ENCODE assay signal across 10 cellular contexts in the genomic region with DNA sequence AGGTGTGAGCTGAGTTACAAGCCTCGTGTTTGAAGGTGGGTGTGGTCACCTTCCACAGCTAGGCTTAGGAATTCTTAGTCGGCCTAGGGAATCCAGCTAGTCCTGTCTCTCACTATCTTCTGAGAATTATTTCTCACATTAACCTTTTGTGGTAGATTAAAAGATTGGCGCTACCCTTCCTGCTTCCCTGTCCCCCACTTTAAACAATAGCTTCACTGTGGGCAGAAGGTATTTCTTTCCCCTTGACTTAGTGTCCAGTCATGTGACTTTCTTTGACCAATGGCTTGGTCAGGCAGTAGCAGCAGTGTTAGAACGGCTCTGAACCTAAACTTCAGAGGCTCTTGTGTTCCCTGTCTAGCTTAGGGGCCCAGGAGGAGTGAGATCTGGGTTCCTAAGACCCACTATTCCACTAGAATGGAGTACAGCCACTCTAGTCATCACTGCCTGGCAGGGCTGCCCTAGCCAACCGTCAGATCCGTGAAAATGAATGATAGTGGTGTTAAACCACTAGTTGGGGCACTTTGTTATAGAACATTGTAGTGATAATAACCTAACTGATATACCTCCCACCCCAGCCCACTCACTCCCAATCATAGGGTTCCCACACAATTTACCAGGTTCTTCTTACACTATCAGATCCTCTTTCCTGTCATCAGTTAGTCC. TPM values are rescaled to one million over a fixed set of nuclear protein-coding genes. Genes with fewer than 3 reads are reported as not detected.
DNase-seq lines count a peak whose midpoint lies in the region; ATAC-seq and TF ChIP-seq lines count a peak whose summit lies in the region.
"Had no signal": no experiment of that assay in that cellular context is flagged by ENCODE, and none has a peak within 500 bp of the region (broad histone marks: within the 10 kb centered on the region; RNA-seq: fewer than 3 reads in every experiment).

No MANE protein-coding gene starts in this region.

- no TSS peak for BruUV-seq in mammary epithelial cell (replicated peaks; lab: Mats Ljungman, UMichigan)

- H3K4me1 Mint-ChIP-seq in activated T-cell treated with anti-CD3 and anti-CD28 coated beads, Interleukin-2, amount 50 U/mL, for 72 hours (ENCODE audit: low read depth) = peaks cover 49% of the 10 kb centered on the region

- H3K4me2 ChIP-seq in mammary epithelial cell (ENCODE audit: insufficient read depth, low read depth, low read length) = peak overlapping the region; percentile 4
- H3K4me2 ChIP-seq: BLaER1 had no signal

- CTCF ChIA-PET in mammary epithelial cell (lab: Charles Lee; ENCODE audit: low non-redundant PET) = interaction anchor here (0.6 to 1.3 kb wide), 2 partner anchors 152 to 153 kb away, joined by 4 to 10 read pairs; no protein-coding TSS in a partner anchor

- H4K20me1 ChIP-seq in mammary epithelial cell (ENCODE audit: insufficient read depth, low read length) = no peaks in the 10 kb centered on the region
- H4K20me1 ChIP-seq: BLaER1 had no signal

- peak overlapping the region; percentile 28 for H3K9ac ChIP-seq in mammary epithelial cell (ENCODE audit: insufficient read depth, low read length)
- H3K9ac ChIP-seq: BLaER1 had no signal

- no peaks in the 10 kb centered on the region for H3K27me3 ChIP-seq in mammary epithelial cell (ENCODE audit: insufficient read depth, low read length)
- H3K27me3 ChIP-seq: BLaER1 had no signal

- H2AFZ ChIP-seq in mammary epithelial cell (ENCODE audit: low read depth, low read length) = peak overlapping the region; percentile 93

- H3K27ac Mint-ChIP-seq in activated T-cell treated with anti-CD3 and anti-CD28 coated beads, Interleukin-2, amount 50 U/mL, for 72 hours = no peak overlapping the region

- H3K27ac ChIP-seq in mammary epithelial cell (ENCODE audit: insufficient read depth, low read depth, low read length) = peak overlapping the region; percentile 13
- H3K27ac ChIP-seq: BLaER1, thoracic aorta had no signal

- ATAC-seq in activated T-cell treated with anti-CD3 and anti-CD28 coated beads, Interleukin-2, amount 50 U/mL, for 72 hours (replicated peaks in 1 of 2) = peak; percentile 53 to 56
- ATAC-seq in HG03280 (IDR thresholded peaks at IDR 0.05; ENCODE audit: unreplicated experiment) = peak; percentile 24
- peak; percentile 32 for ATAC-seq in stimulated activated naive CD8-positive, alpha-beta T cell treated with anti-CD3 and anti-CD28 coated beads, Interleukin-15, Interleukin-2, amounts not matched to agents 100 U/mL and 50 U/mL, for 24 hours

- H3K9me3 ChIP-seq in mammary epithelial cell (replicated peaks; ENCODE audit: insufficient read depth, low read length) = no peaks in the 10 kb centered on the region
- H3K9me3 ChIP-seq: BLaER1, thoracic aorta had no signal

- dilution Hi-C loops in mammary epithelial cell (cut with HindIII; ENCODE audit: low sequenced_read_pairs) = no loop called here

- no peak for TF ChIP-seq CTCF in mammary epithelial cell (conservative IDR thresholded peaks at IDR 0.05 in 1 of 2, IDR thresholded peaks at IDR 0.05 in 1 of 2; ENCODE audit: extremely low read depth in 1 of 2, insufficient read depth in 1 of 2, low read depth in 1 of 2, low read length in 2 of 2)

- peaks cover 23% of the 10 kb centered on the region for H3K4me1 ChIP-seq in mammary epithelial cell (ENCODE audit: insufficient read depth, low read length)
- H3K4me1 ChIP-seq: BLaER1 had no signal

- intact Hi-C loops in mammary epithelial cell (cut with micrococcal nuclease) = loop anchor here (1.0 to 5.0 kb wide), 6 partner anchors 62 to 383 kb away; no protein-coding TSS in a partner anchor

- peaks cover 19% of the 10 kb centered on the region for H3K27me3 Mint-ChIP-seq in activated T-cell treated with anti-CD3 and anti-CD28 coated beads, Interleukin-2, amount 50 U/mL, for 72 hours (ENCODE audit: low read depth)

- DNase-seq in activated T-cell treated with anti-CD3 and anti-CD28 coated beads, Interleukin-2, amount 50 U/mL, for 72 hours = no peak
- no peak for DNase-seq in activated T-cell treated with anti-CD3 and anti-CD28 coated beads, Interleukin-2, amount 50 U/mL, for 48 hours
- DNase-seq in mammary epithelial cell (peak; percentile 50), amniotic stem cell (lab: John Stamatoyannopoulos, UW) (no peak), NCI-H146 (lab: John Stamatoyannopoulos, UW) (no peak)
- no peak for DNase-seq in stimulated activated naive CD8-positive, alpha-beta T cell treated with anti-CD3 and anti-CD28 coated beads, Interleukin-15, Interleukin-2, amounts not matched to agents 100 U/mL and 50 U/mL, for 24 hours
- DNase-seq in central memory CD4-positive, alpha-beta T cell = no peak

- no peaks in the 10 kb centered on the region for H3K36me3 Mint-ChIP-seq in activated T-cell treated with anti-CD3 and anti-CD28 coated beads, Interleukin-2, amount 50 U/mL, for 72 hours (ENCODE audit: insufficient read depth in 2 of 2)

- in situ Hi-C loops in mammary epithelial cell (cut with MboI; ENCODE audit: low sequenced_read_pairs in 2 of 2) = loop anchor here (5.0 to 25.0 kb wide), 3 partner anchors 96 to 386 kb away; a partner anchor contains a TSS

- no peak overlapping the region for H3K4me3 ChIP-seq in mammary epithelial cell (replicated peaks in 1 of 3; ENCODE audit: insufficient read depth in 1 of 3, low read depth in 2 of 3, low read length in 3 of 3)
- H3K4me3 ChIP-seq: BLaER1, thoracic aorta had no signal

- 35% methylated on average over 6 of the region's 6 CpGs for WGBS in mammary epithelial cell (ENCODE audit: low coverage, missing lambda C conversion rate)

- H3K79me2 ChIP-seq in mammary epithelial cell (ENCODE audit: insufficient read depth, low read length) = no peaks in the 10 kb centered on the region

- no peaks in the 10 kb centered on the region for H3K36me3 ChIP-seq in mammary epithelial cell (ENCODE audit: insufficient read depth, low read length)
- H3K36me3 ChIP-seq: BLaER1, thoracic aorta had no signal

- H3K9me3 Mint-ChIP-seq in activated T-cell treated with anti-CD3 and anti-CD28 coated beads, Interleukin-2, amount 50 U/mL, for 72 hours = no peaks in the 10 kb centered on the region

- H3K4me3 Mint-ChIP-seq in activated T-cell treated with anti-CD3 and anti-CD28 coated beads, Interleukin-2, amount 50 U/mL, for 72 hours = no peak overlapping the region

RNA-seq across cellular contexts. Expression of a gene that starts 13.9 kb away (rescaled TPM):
- total RNA-seq in activated T-cell treated with anti-CD3 and anti-CD28 coated beads, Interleukin-2, amount 50 U/mL, for 72 hours = under 1 TPM; 0.17 to 0.25 TPM
- not detected for total RNA-seq in mammary epithelial cell
- polyA plus RNA-seq in mammary epithelial cell = not detected
- polyA minus RNA-seq in mammary epithelial cell = not detected
- total RNA-seq: thoracic aorta had no signal

RNA-seq across cellular contexts. Expression of a gene that starts 17.6 kb away (rescaled TPM):
- total RNA-seq in activated T-cell treated with anti-CD3 and anti-CD28 coated beads, Interleukin-2, amount 50 U/mL, for 72 hours = 1 to 10 TPM; 3.0 to 8.0 TPM
- not detected for total RNA-seq in mammary epithelial cell
- polyA plus RNA-seq in mammary epithelial cell = not detected
- polyA minus RNA-seq in mammary epithelial cell = not detected
- total RNA-seq: thoracic aorta had no signal
